In the genomic region with DNA sequence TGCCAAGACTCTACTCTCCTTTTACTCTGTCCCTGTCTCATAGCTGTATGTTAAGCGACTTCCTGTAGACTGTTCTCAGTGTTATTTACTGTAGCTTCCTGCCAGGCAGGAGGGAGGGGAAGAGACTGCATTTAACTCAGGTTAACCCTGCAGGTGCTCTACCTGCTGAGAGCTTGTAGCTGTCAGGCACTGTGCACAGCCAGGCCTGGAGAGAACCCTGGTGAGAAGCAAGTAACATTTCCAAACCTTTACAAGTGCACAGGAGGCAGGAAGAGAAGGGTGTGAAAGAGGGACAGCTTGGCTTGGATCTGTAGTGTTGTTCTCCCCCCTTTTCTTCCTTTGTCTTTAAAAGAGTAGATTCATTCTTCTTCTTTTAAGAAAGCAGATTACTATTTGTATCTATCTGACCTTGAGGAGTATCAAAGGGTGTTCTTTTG, we compare ENCODE assay signal across 8 cellular contexts.
DNase-seq lines count a peak whose midpoint lies in the region; ATAC-seq and TF ChIP-seq lines count a peak whose summit lies in the region.

No MANE protein-coding gene starts in this region.

- H3K9me1 ChIP-seq in IMR-90 (ENCODE audit: insufficient read depth, low read length) = peaks cover 10% of the 10 kb centered on the region; the same call in 1 of the 2 replicates

- H3K56ac ChIP-seq in IMR-90 (ENCODE audit: extremely low read depth, insufficient read depth, low read length) = no peak overlapping the region; the same call in 1 of the 2 replicates

- peak overlapping the region; percentile 5 for H3K27ac ChIP-seq in CD4-positive, alpha-beta T cell (ENCODE audit: low read depth, low read length)
- H3K27ac ChIP-seq in IMR-90 (ENCODE audit: insufficient read depth, low read length) (peak overlapping the region; percentile 68; the same call in 1 of the 2 replicates), caudate nucleus (ENCODE audit: low read depth, low read length) (peak overlapping the region; percentile 52), gastrocnemius medialis (peak overlapping the region; percentile 37 to 59 (median 42)), mesenchymal stem cell (ENCODE audit: low read length, poor library complexity, severe bottlenecking) (no peak overlapping the region)

- H4K91ac ChIP-seq in IMR-90 (ENCODE audit: insufficient read depth, low read depth, low read length) (no peak overlapping the region), mesenchymal stem cell (ENCODE audit: low read length) (no peak overlapping the region)

- peaks cover 69% of the 10 kb centered on the region for H3K36me3 Mint-ChIP-seq in CD4-positive, alpha-beta T cell (ENCODE audit: low read depth)

- H2BK12ac ChIP-seq in mesenchymal stem cell (ENCODE audit: low read length in 2 of 2) = peak overlapping the region in 1 of 2 experiments; percentile 10

- no peak overlapping the region for H2BK20ac ChIP-seq in IMR-90 (ENCODE audit: low read depth, low read length)

- H3K4me2 ChIP-seq in IMR-90 (ENCODE audit: low read depth, low read length) (no peak overlapping the region), mesenchymal stem cell (ENCODE audit: low read length, poor library complexity, severe bottlenecking) (no peak overlapping the region)

- H2AK5ac ChIP-seq in IMR-90 (ENCODE audit: low read depth, low read length) (no peak overlapping the region), mesenchymal stem cell (ENCODE audit: low read length, severe bottlenecking) (no peak overlapping the region)

- H4K8ac ChIP-seq in IMR-90 (ENCODE audit: low read depth in 2 of 2, low read length in 2 of 2) (peak overlapping the region; percentile 41 to 58; a peak in 2 of 4 replicates), mesenchymal stem cell (ENCODE audit: low read length) (no peak overlapping the region)

- dilution Hi-C loops in IMR-90 (cut with HindIII; ENCODE audit: low sequenced_read_pairs, unreplicated experiment) = no loop called here

- H3K27me3 ChIP-seq in CD4-positive, alpha-beta T cell (ENCODE audit: control insufficient read depth, insufficient read depth, low read length) = no peaks in the 10 kb centered on the region
- H3K27me3 ChIP-seq in IMR-90 (ENCODE audit: control insufficient read depth, insufficient read depth, low read length) (no peaks in the 10 kb centered on the region), gastrocnemius medialis (no peaks in the 10 kb centered on the region), mesenchymal stem cell (ENCODE audit: control insufficient read depth in 1 of 2, insufficient read depth in 1 of 2, low read length in 2 of 2) (no peaks in the 10 kb centered on the region)

- peaks cover 39 to 70% of the 10 kb centered on the region in 2 experiments; a peak in 3 of 4 replicates for H3K79me1 ChIP-seq in IMR-90 (ENCODE audit: low read depth in 1 of 2, low read length in 2 of 2)
- H3K79me1 ChIP-seq in mesenchymal stem cell (replicated peaks; ENCODE audit: low read length, poor library complexity, severe bottlenecking) = peaks cover 16% of the 10 kb centered on the region

- no peak overlapping the region for H2AFZ ChIP-seq in IMR-90 (replicated peaks; ENCODE audit: low read length, poor library complexity)
- no peak overlapping the region for H2AFZ ChIP-seq in mesenchymal stem cell (ENCODE audit: low read depth, low read length)

- intact Hi-C loops in CD4-positive, alpha-beta T cell (cut with DNase I, micrococcal nuclease) = loop anchor here in 1 of 2 experiments (1.0 to 5.0 kb wide), 2 partner anchors 43 to 106 kb away; no protein-coding TSS in a partner anchor
- intact Hi-C loops in IMR-90 (cut with micrococcal nuclease) = no loop called here
- intact Hi-C loops in gastrocnemius medialis (cut with DNase I; ENCODE audit: low total_unique reads) = loop anchor here (5.0 kb wide), 1 partner anchor 41 kb away; no protein-coding TSS in a partner anchor

- CTCF ChIA-PET in CD4-positive, alpha-beta T cell (lab: Charles Lee) = no interaction called here
- CTCF ChIA-PET in IMR-90 (lab: Yijun Ruan, JAX) = interaction anchor here (0.9 kb wide), 1 partner anchor 108 kb away, joined by 3 read pairs; no protein-coding TSS in a partner anchor

- H3K27me3 Mint-ChIP-seq in CD4-positive, alpha-beta T cell = no peaks in the 10 kb centered on the region

- H3K36me3 ChIP-seq in IMR-90 (ENCODE audit: control insufficient read depth, insufficient read depth, low read length) (peaks cover 22% of the 10 kb centered on the region), gastrocnemius medialis (peaks cover 0 to 43% of the 10 kb centered on the region in 2 donors), mesenchymal stem cell (ENCODE audit: control insufficient read depth in 1 of 2, insufficient read depth in 2 of 2, low read depth in 1 of 2, low read length in 2 of 2) (peaks cover 15 to 77% of the 10 kb centered on the region in 2 experiments)

- H4K20me1 ChIP-seq in IMR-90 (ENCODE audit: insufficient read depth, low read length) = peaks cover 35% of the 10 kb centered on the region; the same call in 1 of the 2 replicates

- no peak for TF ChIP-seq RAD21 in IMR-90 (IDR thresholded peaks at IDR 0.05; ENCODE audit: low read length)

- H3K4me1 ChIP-seq in IMR-90 (ENCODE audit: control insufficient read depth, insufficient read depth, low read length) = peaks cover 10% of the 10 kb centered on the region
- peaks cover 17 to 24% of the 10 kb centered on the region in 2 donors for H3K4me1 ChIP-seq in gastrocnemius medialis
- peaks cover 2% of the 10 kb centered on the region for H3K4me1 ChIP-seq in mesenchymal stem cell (ENCODE audit: control insufficient read depth, insufficient read depth, low read depth, low read length)

- peak overlapping the region; percentile 82 for H3K27ac Mint-ChIP-seq in CD4-positive, alpha-beta T cell

- H2AK9ac ChIP-seq in IMR-90 (replicated peaks; ENCODE audit: low read depth, low read length, poor library complexity) = peak overlapping the region; percentile 44

- peak overlapping the region; percentile 31 for H3K4me3 Mint-ChIP-seq in CD4-positive, alpha-beta T cell

- POLR2A ChIA-PET in CD4-positive, alpha-beta T cell (lab: Charles Lee) = interaction anchor here (1.0 to 4.9 kb wide), 7 partner anchors 11 to 105 kb away, joined by 3 to 76 read pairs (median 4); no protein-coding TSS in a partner anchor
- POLR2A ChIA-PET in IMR-90 (lab: Charles Lee; ENCODE audit: unreplicated experiment) = no interaction called here

- H3K9ac ChIP-seq in IMR-90 (ENCODE audit: low read depth, low read length) = no peak overlapping the region; the same call in 1 of the 2 replicates
- H3K9ac ChIP-seq in mesenchymal stem cell (ENCODE audit: low read length) = no peak overlapping the region

- no peak overlapping the region; the same call in 2 of the 3 replicates for H2BK15ac ChIP-seq in IMR-90 (ENCODE audit: low read depth, low read length)
- no peak overlapping the region for H2BK15ac ChIP-seq in mesenchymal stem cell (ENCODE audit: low read depth, poor library complexity, severe bottlenecking)

- H3K4ac ChIP-seq in IMR-90 (ENCODE audit: low read depth, low read length) = no peak overlapping the region
- H3K4ac ChIP-seq in mesenchymal stem cell (ENCODE audit: low read depth in 1 of 2, low read length in 2 of 2) = no peak overlapping the region

- 17% methylated on average over 1 of the region's 1 CpG; no CpG with 5 or more reads in 1 of the 2 experiments for WGBS in IMR-90 (ENCODE audit: extremely low coverage in 2 of 2, insufficient read length in 1 of 2), 2 experiments
- 0% methylated on average over 1 of the region's 1 CpG for WGBS in mesenchymal stem cell

- no peaks in the 10 kb centered on the region for H3K9me3 Mint-ChIP-seq in CD4-positive, alpha-beta T cell

- BruUV-seq in IMR-90 (replicated peaks; lab: Mats Ljungman, UMichigan) = no TSS peak

- H3K4me1 Mint-ChIP-seq in CD4-positive, alpha-beta T cell (ENCODE audit: low read depth) = peaks cover 49% of the 10 kb centered on the region

- ATAC-seq in CD4-positive, alpha-beta T cell (ENCODE audit: poor library complexity) = peak; percentile 99
- ATAC-seq in GM19397 (IDR thresholded peaks at IDR 0.05; ENCODE audit: unreplicated experiment) = peak; percentile 77
- ATAC-seq in IMR-90 (ENCODE audit: low read depth) = no peak
- peak in 1 of 2 donors; percentile 19 for ATAC-seq in gastrocnemius medialis
- ATAC-seq in HG02981 (IDR thresholded peaks at IDR 0.05; ENCODE audit: unreplicated experiment) = no peak

- in situ Hi-C loops in IMR-90 (cut with MboI; ENCODE audit: low sequenced_read_pairs) = loop anchor here (25.0 kb wide), 1 partner anchor 241 kb away; no protein-coding TSS in a partner anchor
- in situ Hi-C loops in gastrocnemius medialis (cut with MboI; ENCODE audit: low sequenced_read_pairs in 4 of 4) = no loop called here

- H3K4me3 ChIP-seq in IMR-90 (ENCODE audit: insufficient read depth, low read depth, low read length) (no peak overlapping the region), gastrocnemius medialis (no peak overlapping the region), mesenchymal stem cell (ENCODE audit: insufficient read depth in 1 of 2, low read depth in 1 of 2, low read length in 2 of 2) (no peak overlapping the region)

- TF ChIP-seq POLR2A in IMR-90 (IDR thresholded peaks at IDR 0.05; ENCODE audit: low read depth, low read length) = no peak
- TF ChIP-seq POLR2A in gastrocnemius medialis (IDR thresholded peaks at IDR 0.05) = no peak

- H3K9me3 ChIP-seq in CD4-positive, alpha-beta T cell (ENCODE audit: control insufficient read depth, low read length) = no peaks in the 10 kb centered on the region
- H3K9me3 ChIP-seq in IMR-90 (ENCODE audit: control insufficient read depth, insufficient read depth, low read length) (no peaks in the 10 kb centered on the region), gastrocnemius medialis (no peaks in the 10 kb centered on the region), mesenchymal stem cell (ENCODE audit: control insufficient read depth, low read length) (no peaks in the 10 kb centered on the region)

- no peak for TF ChIP-seq CTCF in CD4-positive, alpha-beta T cell (IDR thresholded peaks at IDR 0.05)
- TF ChIP-seq CTCF in IMR-90 (conservative IDR thresholded peaks at IDR 0.05; ENCODE audit: low read depth, low read length) = no peak
- TF ChIP-seq CTCF in gastrocnemius medialis (IDR thresholded peaks at IDR 0.05 in 4 of 5, conservative IDR thresholded peaks at IDR 0.05 in 1 of 5) = no peak

- H2BK120ac ChIP-seq in IMR-90 (ENCODE audit: low read depth, low read length) = no peak overlapping the region; the same call in 1 of the 2 replicates
- no peak overlapping the region for H2BK120ac ChIP-seq in mesenchymal stem cell (ENCODE audit: low read depth, low read length)

- 0 out of 2 replicates have a peak overlapping the region, but pooled peaks have one; percentile 28 for H3K23ac ChIP-seq in IMR-90 (ENCODE audit: low read depth, low read length)
- no peak overlapping the region for H3K23ac ChIP-seq in mesenchymal stem cell (ENCODE audit: low read length in 2 of 2)

- DNase-seq in CD4-positive, alpha-beta T cell = peak in 8 of 10 experiments; percentile 1 to 36 (median 18)
- DNase-seq in IMR-90 (no peak), caudate nucleus (lab: John Stamatoyannopoulos, UW) (no peak), gastrocnemius medialis (no peak), mesenchymal stem cell (no peak)
- no peak for DNase-seq in activated CD4-positive, CD25-positive, alpha-beta regulatory T cell treated with anti-CD3 and anti-CD28 coated beads, Interleukin-2, amount 50 U/mL, for 72 hours

- peak overlapping the region; percentile 10; the same call in 1 of the 2 replicates for H3K14ac ChIP-seq in IMR-90 (replicated peaks; ENCODE audit: low read depth, low read length)
- H3K14ac ChIP-seq in mesenchymal stem cell (ENCODE audit: low read length in 2 of 2) = no peak overlapping the region

- H3K18ac ChIP-seq in IMR-90 (ENCODE audit: low read depth, low read length) (no peak overlapping the region), mesenchymal stem cell (ENCODE audit: low read depth in 1 of 2, low read length in 2 of 2) (peak overlapping the region in 1 of 2 experiments; percentile 45)

- H2BK5ac ChIP-seq in IMR-90 (ENCODE audit: low read depth, low read length, poor library complexity, severe bottlenecking) (peak overlapping the region; percentile 46), mesenchymal stem cell (ENCODE audit: low read depth, low read length, poor library complexity, severe bottlenecking) (no peak overlapping the region)

- H4K5ac ChIP-seq in IMR-90 (ENCODE audit: low read depth, low read length) = peak overlapping the region; percentile 9; the same call in 1 of the 2 replicates

Comparison
In these comparisons a context has a peak if more than half of its experiments do, and no peak if none do; other contexts are left out.
1. ATAC-seq: peak in CD4-positive, alpha-beta T cell (single experiment) and GM19397 (single experiment); none in IMR-90 (single experiment) and HG02981 (single experiment).
2. DNase-seq: peak in CD4-positive, alpha-beta T cell (8 of 10); none in IMR-90 (single experiment), caudate nucleus (0 of 61), gastrocnemius medialis (0 of 2), mesenchymal stem cell (single experiment) and activated CD4-positive, CD25-positive, alpha-beta regulatory T cell treated with anti-CD3 and anti-CD28 coated beads, Interleukin-2, amount 50 U/mL, for 72 hours (single experiment).